ENCODE assay signal across 3 cellular contexts in the genomic region with DNA sequence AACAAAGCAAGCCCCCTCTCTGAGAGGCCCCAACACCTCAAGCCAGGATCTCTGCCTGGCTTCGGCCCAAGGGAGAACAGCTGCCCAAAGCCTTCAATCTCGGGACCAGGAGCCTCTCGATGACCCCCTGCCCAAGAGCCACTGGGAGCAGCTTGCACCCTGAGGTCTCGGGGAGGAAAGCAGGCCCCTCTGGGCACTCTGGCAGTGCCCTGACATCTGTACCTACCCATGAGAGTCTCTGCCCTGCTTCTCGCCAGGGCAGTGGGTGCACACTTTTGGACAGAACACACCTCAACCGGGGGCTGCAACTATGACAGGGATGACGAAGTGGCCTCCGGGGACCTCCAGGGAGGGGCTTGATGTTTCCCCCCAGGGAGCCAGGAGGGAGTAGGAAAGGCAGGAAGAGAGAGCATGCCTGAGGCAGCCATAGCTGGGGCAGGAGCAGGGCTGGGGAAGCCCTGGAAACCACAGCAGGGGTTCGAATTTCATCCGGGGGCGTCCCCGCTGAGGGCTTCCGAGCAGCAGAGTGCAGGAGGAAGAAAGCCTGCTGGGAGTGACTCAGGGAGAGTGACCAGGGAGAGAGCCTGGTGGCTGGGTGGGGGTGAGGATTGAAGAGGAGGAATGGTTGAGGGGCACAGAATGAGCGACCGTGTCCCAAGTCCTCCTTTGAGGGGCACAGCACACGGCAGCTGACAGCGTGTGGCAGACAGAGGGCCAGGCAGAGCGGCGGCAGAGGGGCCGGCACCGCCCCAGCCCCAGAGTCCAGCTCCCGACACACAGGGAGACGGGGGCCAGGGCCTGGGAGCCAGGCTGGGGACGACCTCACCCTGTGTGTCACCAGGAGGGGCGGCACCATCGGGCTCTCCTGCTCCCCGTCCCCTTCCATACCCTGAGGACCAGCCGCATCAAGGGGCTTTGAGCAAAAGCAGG.
TF ChIP-seq lines count a peak whose summit lies in the region.

No MANE protein-coding gene starts in this region.

TF ChIP-seq in SK-N-SH treated with all-trans-retinoic acid at 6 μM for 48 hours, 23 proteins besides CTCF, POLR2A, EP300 and RAD21 (continues in another document):
- TF ChIP-seq, protein P1, sequence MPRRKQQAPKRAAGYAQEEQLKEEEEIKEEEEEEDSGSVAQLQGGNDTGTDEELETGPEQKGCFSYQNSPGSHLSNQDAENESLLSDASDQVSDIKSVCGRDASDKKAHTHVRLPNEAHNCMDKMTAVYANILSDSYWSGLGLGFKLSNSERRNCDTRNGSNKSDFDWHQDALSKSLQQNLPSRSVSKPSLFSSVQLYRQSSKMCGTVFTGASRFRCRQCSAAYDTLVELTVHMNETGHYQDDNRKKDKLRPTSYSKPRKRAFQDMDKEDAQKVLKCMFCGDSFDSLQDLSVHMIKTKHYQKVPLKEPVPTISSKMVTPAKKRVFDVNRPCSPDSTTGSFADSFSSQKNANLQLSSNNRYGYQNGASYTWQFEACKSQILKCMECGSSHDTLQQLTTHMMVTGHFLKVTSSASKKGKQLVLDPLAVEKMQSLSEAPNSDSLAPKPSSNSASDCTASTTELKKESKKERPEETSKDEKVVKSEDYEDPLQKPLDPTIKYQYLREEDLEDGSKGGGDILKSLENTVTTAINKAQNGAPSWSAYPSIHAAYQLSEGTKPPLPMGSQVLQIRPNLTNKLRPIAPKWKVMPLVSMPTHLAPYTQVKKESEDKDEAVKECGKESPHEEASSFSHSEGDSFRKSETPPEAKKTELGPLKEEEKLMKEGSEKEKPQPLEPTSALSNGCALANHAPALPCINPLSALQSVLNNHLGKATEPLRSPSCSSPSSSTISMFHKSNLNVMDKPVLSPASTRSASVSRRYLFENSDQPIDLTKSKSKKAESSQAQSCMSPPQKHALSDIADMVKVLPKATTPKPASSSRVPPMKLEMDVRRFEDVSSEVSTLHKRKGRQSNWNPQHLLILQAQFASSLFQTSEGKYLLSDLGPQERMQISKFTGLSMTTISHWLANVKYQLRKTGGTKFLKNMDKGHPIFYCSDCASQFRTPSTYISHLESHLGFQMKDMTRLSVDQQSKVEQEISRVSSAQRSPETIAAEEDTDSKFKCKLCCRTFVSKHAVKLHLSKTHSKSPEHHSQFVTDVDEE (CRISPR knock-in tag; IDR thresholded peaks at IDR 0.05) = no peak
- TF ChIP-seq TOX (CRISPR knock-in tag; IDR thresholded peaks at IDR 0.05; ENCODE audit: borderline replicate concordance) = no peak
- no peak for TF ChIP-seq OSR1 (CRISPR knock-in tag; IDR thresholded peaks at IDR 0.05)
- no peak for TF ChIP-seq ZFP30 (CRISPR knock-in tag; IDR thresholded peaks at IDR 0.05)
- TF ChIP-seq ZNF70 (CRISPR knock-in tag; IDR thresholded peaks at IDR 0.05) = no peak
- no peak for TF ChIP-seq RARB (CRISPR knock-in tag; IDR thresholded peaks at IDR 0.05)
- no peak for TF ChIP-seq GLIS3 (CRISPR knock-in tag; IDR thresholded peaks at IDR 0.05)
- TF ChIP-seq ZC3H10 (CRISPR knock-in tag; IDR thresholded peaks at IDR 0.05) = no peak
- TF ChIP-seq, protein P2, sequence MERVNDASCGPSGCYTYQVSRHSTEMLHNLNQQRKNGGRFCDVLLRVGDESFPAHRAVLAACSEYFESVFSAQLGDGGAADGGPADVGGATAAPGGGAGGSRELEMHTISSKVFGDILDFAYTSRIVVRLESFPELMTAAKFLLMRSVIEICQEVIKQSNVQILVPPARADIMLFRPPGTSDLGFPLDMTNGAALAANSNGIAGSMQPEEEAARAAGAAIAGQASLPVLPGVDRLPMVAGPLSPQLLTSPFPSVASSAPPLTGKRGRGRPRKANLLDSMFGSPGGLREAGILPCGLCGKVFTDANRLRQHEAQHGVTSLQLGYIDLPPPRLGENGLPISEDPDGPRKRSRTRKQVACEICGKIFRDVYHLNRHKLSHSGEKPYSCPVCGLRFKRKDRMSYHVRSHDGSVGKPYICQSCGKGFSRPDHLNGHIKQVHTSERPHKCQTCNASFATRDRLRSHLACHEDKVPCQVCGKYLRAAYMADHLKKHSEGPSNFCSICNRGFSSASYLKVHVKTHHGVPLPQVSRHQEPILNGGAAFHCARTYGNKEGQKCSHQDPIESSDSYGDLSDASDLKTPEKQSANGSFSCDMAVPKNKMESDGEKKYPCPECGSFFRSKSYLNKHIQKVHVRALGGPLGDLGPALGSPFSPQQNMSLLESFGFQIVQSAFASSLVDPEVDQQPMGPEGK (CRISPR knock-in tag; IDR thresholded peaks at IDR 0.05; ENCODE audit: borderline replicate concordance) = no peak
- TF ChIP-seq ESRRG (CRISPR knock-in tag; IDR thresholded peaks at IDR 0.05) = no peak
- TF ChIP-seq TCF4 (CRISPR knock-in tag; IDR thresholded peaks at IDR 0.05; ENCODE audit: borderline replicate concordance) = no peak
- TF ChIP-seq ARNTL (CRISPR knock-in tag; IDR thresholded peaks at IDR 0.05; ENCODE audit: borderline replicate concordance, low read depth) = no peak
- no peak for TF ChIP-seq ZNF565 (CRISPR knock-in tag; conservative IDR thresholded peaks at IDR 0.05; ENCODE audit: low read depth)
- TF ChIP-seq ZFP3 (CRISPR knock-in tag; IDR thresholded peaks at IDR 0.05) = no peak
- no peak for TF ChIP-seq PPARA (CRISPR knock-in tag; IDR thresholded peaks at IDR 0.05; ENCODE audit: borderline replicate concordance)

TF ChIP-seq in endothelial cell of umbilical vein, 7 proteins besides CTCF, POLR2A, EP300 and RAD21 (continued from another document):
- TF ChIP-seq, protein P3, sequence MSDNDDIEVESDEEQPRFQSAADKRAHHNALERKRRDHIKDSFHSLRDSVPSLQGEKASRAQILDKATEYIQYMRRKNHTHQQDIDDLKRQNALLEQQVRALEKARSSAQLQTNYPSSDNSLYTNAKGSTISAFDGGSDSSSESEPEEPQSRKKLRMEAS (IDR thresholded peaks at IDR 0.05; ENCODE audit: insufficient read depth, insufficient read length) = no peak
- TF ChIP-seq EZH2 (IDR thresholded peaks at IDR 0.05; ENCODE audit: borderline replicate concordance, low read depth, low read length, severe bottlenecking) (no peak), MYC (IDR thresholded peaks at IDR 0.05; ENCODE audit: low read depth, low read length) (no peak), FOS (IDR thresholded peaks at IDR 0.05; ENCODE audit: borderline replicate concordance, insufficient read depth, low read length) (no peak), POLR2AphosphoS5 (IDR thresholded peaks at IDR 0.05; ENCODE audit: insufficient read depth, low read depth, low read length) (no peak)
TF ChIP-seq in endothelial cell of umbilical vein: peak in this region for 0.

TF ChIP-seq in neural cell, 6 proteins besides CTCF, POLR2A, EP300 and RAD21 (continued from another document):
- TF ChIP-seq, protein P4, sequence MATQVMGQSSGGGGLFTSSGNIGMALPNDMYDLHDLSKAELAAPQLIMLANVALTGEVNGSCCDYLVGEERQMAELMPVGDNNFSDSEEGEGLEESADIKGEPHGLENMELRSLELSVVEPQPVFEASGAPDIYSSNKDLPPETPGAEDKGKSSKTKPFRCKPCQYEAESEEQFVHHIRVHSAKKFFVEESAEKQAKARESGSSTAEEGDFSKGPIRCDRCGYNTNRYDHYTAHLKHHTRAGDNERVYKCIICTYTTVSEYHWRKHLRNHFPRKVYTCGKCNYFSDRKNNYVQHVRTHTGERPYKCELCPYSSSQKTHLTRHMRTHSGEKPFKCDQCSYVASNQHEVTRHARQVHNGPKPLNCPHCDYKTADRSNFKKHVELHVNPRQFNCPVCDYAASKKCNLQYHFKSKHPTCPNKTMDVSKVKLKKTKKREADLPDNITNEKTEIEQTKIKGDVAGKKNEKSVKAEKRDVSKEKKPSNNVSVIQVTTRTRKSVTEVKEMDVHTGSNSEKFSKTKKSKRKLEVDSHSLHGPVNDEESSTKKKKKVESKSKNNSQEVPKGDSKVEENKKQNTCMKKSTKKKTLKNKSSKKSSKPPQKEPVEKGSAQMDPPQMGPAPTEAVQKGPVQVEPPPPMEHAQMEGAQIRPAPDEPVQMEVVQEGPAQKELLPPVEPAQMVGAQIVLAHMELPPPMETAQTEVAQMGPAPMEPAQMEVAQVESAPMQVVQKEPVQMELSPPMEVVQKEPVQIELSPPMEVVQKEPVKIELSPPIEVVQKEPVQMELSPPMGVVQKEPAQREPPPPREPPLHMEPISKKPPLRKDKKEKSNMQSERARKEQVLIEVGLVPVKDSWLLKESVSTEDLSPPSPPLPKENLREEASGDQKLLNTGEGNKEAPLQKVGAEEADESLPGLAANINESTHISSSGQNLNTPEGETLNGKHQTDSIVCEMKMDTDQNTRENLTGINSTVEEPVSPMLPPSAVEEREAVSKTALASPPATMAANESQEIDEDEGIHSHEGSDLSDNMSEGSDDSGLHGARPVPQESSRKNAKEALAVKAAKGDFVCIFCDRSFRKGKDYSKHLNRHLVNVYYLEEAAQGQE (IDR thresholded peaks at IDR 0.05; ENCODE audit: borderline replicate concordance) = no peak
- no peak for TF ChIP-seq MXI1 (conservative IDR thresholded peaks at IDR 0.05; ENCODE audit: poor library complexity, severe bottlenecking)
- no peak for TF ChIP-seq EZH2 (IDR thresholded peaks at IDR 0.05; ENCODE audit: borderline replicate concordance, insufficient read depth, low read length, poor library complexity, severe bottlenecking)
- TF ChIP-seq POLR2AphosphoS5 (IDR thresholded peaks at IDR 0.05) = no peak
